ENCODE assay signal across 8 cellular contexts in the genomic region with DNA sequence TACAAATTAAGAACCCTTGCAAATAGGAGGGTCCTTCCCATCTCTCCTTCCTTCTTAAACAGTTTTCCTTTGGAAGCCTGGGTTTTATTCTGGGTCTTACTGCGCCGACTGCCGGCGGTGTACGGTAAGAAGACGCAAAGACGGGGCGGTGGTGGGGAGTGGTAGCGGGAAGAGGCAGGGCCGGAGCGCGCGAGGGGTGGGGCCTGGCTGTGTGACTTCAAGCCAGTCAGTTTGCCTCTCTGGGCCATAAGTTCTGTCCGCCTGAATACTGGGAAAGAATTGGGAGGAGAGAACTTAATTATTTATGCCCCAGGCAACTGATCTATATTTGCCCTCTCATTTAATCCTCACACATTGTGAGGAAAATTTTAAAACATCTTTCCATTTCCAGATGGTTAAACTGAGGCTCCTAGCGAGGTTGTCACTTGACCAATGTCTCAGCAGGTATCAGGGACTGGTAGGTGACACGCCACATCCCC. TPM values are rescaled to one million over a fixed set of nuclear protein-coding genes. Genes with fewer than 3 reads are reported as not detected.
DNase-seq lines count a peak whose midpoint lies in the region; ATAC-seq and TF ChIP-seq lines count a peak whose summit lies in the region.

No MANE protein-coding gene starts in this region.

- H3K27me3 ChIP-seq in CD4-positive, alpha-beta memory T cell (ENCODE audit: insufficient read depth, low read length): no peaks in the 10 kb centered on the region

- H3K27ac Mint-ChIP-seq in CD4-positive, alpha-beta memory T cell: peak overlapping the region; percentile 87 to 92 (median 91)
- peak overlapping the region; percentile 65 to 85 for H3K27ac Mint-ChIP-seq in activated naive CD4-positive, alpha-beta T cell treated with anti-CD3 and anti-CD28 coated beads, Interleukin-2, amount 50 U/mL, for 72 hours
- H3K27ac Mint-ChIP-seq in osteocyte (ENCODE audit: unreplicated experiment) (peak overlapping the region; percentile 85), type B pancreatic cell (peak overlapping the region; percentile 96)

- H3K36me3 ChIP-seq in CD4-positive, alpha-beta memory T cell (ENCODE audit: insufficient read depth, low read length): no peaks in the 10 kb centered on the region

- H3K4me1 ChIP-seq in CD4-positive, alpha-beta memory T cell (ENCODE audit: insufficient read depth, low read length): peaks cover 9% of the 10 kb centered on the region

- CTCF ChIA-PET in CD4-positive, alpha-beta memory T cell (lab: Charles Lee; ENCODE audit: partially characterized antibody): no interaction called here

- H3K9me3 Mint-ChIP-seq in CD4-positive, alpha-beta memory T cell: peaks cover 0 to 2% (median 0%) of the 10 kb centered on the region in 8 donors
- no peaks in the 10 kb centered on the region for H3K9me3 Mint-ChIP-seq in activated naive CD4-positive, alpha-beta T cell treated with anti-CD3 and anti-CD28 coated beads, Interleukin-2, amount 50 U/mL, for 72 hours
- H3K9me3 Mint-ChIP-seq in osteocyte (ENCODE audit: unreplicated experiment): no peaks in the 10 kb centered on the region
- H3K9me3 Mint-ChIP-seq in type B pancreatic cell: no peaks in the 10 kb centered on the region

- peak overlapping the region; percentile 55 for H3K27ac ChIP-seq in CD4-positive, alpha-beta memory T cell (ENCODE audit: low read depth, low read length)

- H3K9me3 ChIP-seq in CD4-positive, alpha-beta memory T cell (ENCODE audit: control insufficient read depth in 1 of 2, low read length in 2 of 2): no peaks in the 10 kb centered on the region

- intact Hi-C loops in CD4-positive, alpha-beta memory T cell (cut with micrococcal nuclease): loop anchor here (1.0 to 5.0 kb wide), 5 partner anchors 11 to 949 kb away; a partner anchor contains a TSS
- intact Hi-C loops in head of caudate nucleus (cut with DNase I): no loop called here

- TF ChIP-seq CTCF in osteocyte (IDR thresholded peaks at IDR 0.05): peak; percentile 59
- TF ChIP-seq CTCF in type B pancreatic cell (conservative IDR thresholded peaks at IDR 0.05): peak; percentile 70

- H3K27me3 Mint-ChIP-seq in CD4-positive, alpha-beta memory T cell: no peaks in the 10 kb centered on the region
- no peaks in the 10 kb centered on the region for H3K27me3 Mint-ChIP-seq in osteocyte (ENCODE audit: unreplicated experiment)
- no peaks in the 10 kb centered on the region for H3K27me3 Mint-ChIP-seq in type B pancreatic cell

- ATAC-seq in GM21515 (IDR thresholded peaks at IDR 0.05; ENCODE audit: unreplicated experiment): peak; percentile 49
- peak; percentile 67 to 68 for ATAC-seq in activated naive CD4-positive, alpha-beta T cell treated with anti-CD3 and anti-CD28 coated beads, Interleukin-2, amount 50 U/mL, for 72 hours

- peak; percentile 69 to 81 (median 70) for DNase-seq in CD4-positive, alpha-beta memory T cell
- DNase-seq in LoVo (ENCODE audit: low spot score): peak; percentile 73
- peak; percentile 83 for DNase-seq in SK-MEL-5 (ENCODE audit: low read depth, low spot score)
- DNase-seq in activated naive CD4-positive, alpha-beta T cell treated with anti-CD3 and anti-CD28 coated beads, Interleukin-2, amount 50 U/mL, for 72 hours (ENCODE audit: low spot score in 2 of 2): peak; percentile 70 to 76
- DNase-seq in head of caudate nucleus: peak; percentile 44 to 88 (median 73)
- peak; percentile 89 for DNase-seq in osteocyte (ENCODE audit: extremely low spot score, unreplicated experiment)
- DNase-seq in type B pancreatic cell (ENCODE audit: extremely low spot score, unreplicated experiment): no peak

- H3K4me1 Mint-ChIP-seq in CD4-positive, alpha-beta memory T cell: peaks cover 12 to 43% (median 24%) of the 10 kb centered on the region in 4 donors
- H3K4me1 Mint-ChIP-seq in osteocyte (ENCODE audit: unreplicated experiment): peaks cover 14% of the 10 kb centered on the region
- peaks cover 4% of the 10 kb centered on the region for H3K4me1 Mint-ChIP-seq in type B pancreatic cell (ENCODE audit: unreplicated experiment)

- in situ Hi-C loops in SK-MEL-5 (cut with HindIII; ENCODE audit: low pct_unique_long_range_greater_than_20kb, low sequenced_read_pairs): no loop called here

- POLR2A ChIA-PET in CD4-positive, alpha-beta memory T cell (lab: Charles Lee; ENCODE audit: partially characterized antibody): no interaction called here

- peaks cover 0 to 9% of the 10 kb centered on the region in 2 donors for H3K36me3 Mint-ChIP-seq in CD4-positive, alpha-beta memory T cell
- peaks cover 4 to 11% of the 10 kb centered on the region in 2 donors for H3K36me3 Mint-ChIP-seq in activated naive CD4-positive, alpha-beta T cell treated with anti-CD3 and anti-CD28 coated beads, Interleukin-2, amount 50 U/mL, for 72 hours
- H3K36me3 Mint-ChIP-seq in osteocyte (ENCODE audit: unreplicated experiment) (no peaks in the 10 kb centered on the region), type B pancreatic cell (no peaks in the 10 kb centered on the region)

- peak overlapping the region; percentile 84 to 93 (median 89) for H3K4me3 Mint-ChIP-seq in CD4-positive, alpha-beta memory T cell
- peak overlapping the region; percentile 81 for H3K4me3 Mint-ChIP-seq in osteocyte (ENCODE audit: unreplicated experiment)
- H3K4me3 Mint-ChIP-seq in type B pancreatic cell: peak overlapping the region; percentile 92

- H3K4me3 ChIP-seq in CD4-positive, alpha-beta memory T cell (ENCODE audit: low read length in 2 of 2): peak overlapping the region; percentile 18 to 58

RNA-seq across cellular contexts. Expression of a gene that starts 0.7 kb away (rescaled TPM):
- 10 to 100 TPM; 19.9 to 23.4 TPM for total RNA-seq in CD4-positive, alpha-beta memory T cell
- 1 to 10 TPM; 1.6 to 3.4 TPM for polyA plus RNA-seq in CD4-positive, alpha-beta memory T cell
- total RNA-seq in SK-MEL-5 (2014; rRNA removed; shearing (Covaris generic)): 7.9 and 8.5 TPM in 2 replicates
- polyA plus RNA-seq in SK-MEL-5 (2015; cell fraction: cytosol; rRNA removed): 4.1 and 4.8 TPM in 2 replicates
- polyA plus RNA-seq in SK-MEL-5 (2015; cell fraction: nucleus; rRNA removed): 20.9 and 23.3 TPM in 2 replicates
- 10 to 100 TPM; 25.1 to 26.0 TPM for total RNA-seq in activated naive CD4-positive, alpha-beta T cell treated with anti-CD3 and anti-CD28 coated beads, Interleukin-2, amount 50 U/mL, for 72 hours
- total RNA-seq in osteocyte (12.4 and 13.7 TPM in 2 replicates), type B pancreatic cell (ENCODE audit: low replicate concordance) (6.1 and 14.4 TPM in 2 replicates)

RNA-seq across cellular contexts. Expression of a gene that starts 11.0 kb away (rescaled TPM):
- 100 to 1,000 TPM; 159 to 163 TPM for total RNA-seq in CD4-positive, alpha-beta memory T cell
- 10 to 100 TPM; 10.0 to 24.4 TPM for polyA plus RNA-seq in CD4-positive, alpha-beta memory T cell
- 4.6 and 5.4 TPM in 2 replicates for total RNA-seq in SK-MEL-5 (2014; rRNA removed; shearing (Covaris generic))
- polyA plus RNA-seq in SK-MEL-5 (2015; cell fraction: cytosol; rRNA removed): 8.3 and 9.0 TPM in 2 replicates
- polyA plus RNA-seq in SK-MEL-5 (2015; cell fraction: nucleus; rRNA removed): 39.5 and 46.1 TPM in 2 replicates
- 10 to 100 TPM; 49.6 to 97.4 TPM for total RNA-seq in activated naive CD4-positive, alpha-beta T cell treated with anti-CD3 and anti-CD28 coated beads, Interleukin-2, amount 50 U/mL, for 72 hours
- total RNA-seq in osteocyte (19.5 and 26.2 TPM in 2 replicates), type B pancreatic cell (ENCODE audit: low replicate concordance) (29.0 and 30.1 TPM in 2 replicates)

RNA-seq across cellular contexts. Expression of a gene that starts 44.6 kb away (rescaled TPM):
- total RNA-seq in CD4-positive, alpha-beta memory T cell: not detected
- polyA plus RNA-seq in CD4-positive, alpha-beta memory T cell: not detected
- total RNA-seq in SK-MEL-5 (2014; rRNA removed; shearing (Covaris generic)): not detected in 2 replicates
- polyA plus RNA-seq in SK-MEL-5 (2015; cell fraction: cytosol; rRNA removed): not detected in 2 replicates
- polyA plus RNA-seq in SK-MEL-5 (2015; cell fraction: nucleus; rRNA removed): not detected in 2 replicates
- under 1 TPM; 0.11 to 0.14 TPM for total RNA-seq in activated naive CD4-positive, alpha-beta T cell treated with anti-CD3 and anti-CD28 coated beads, Interleukin-2, amount 50 U/mL, for 72 hours
- total RNA-seq in osteocyte: 12.6 and 17.3 TPM in 2 replicates
- 4.5 and 11.5 TPM in 2 replicates for total RNA-seq in type B pancreatic cell (ENCODE audit: low replicate concordance)
